29 cellular contexts compared by ENCODE assay signal in genomic region chrX:123267220-123267619, GRCh38.
A peak's percentile ranks its signal among the peaks of the same experiment; 100 is the strongest.
DNase-seq lines count a peak whose midpoint lies in the region; ATAC-seq and TF ChIP-seq lines count a peak whose summit lies in the region.
"Had no signal": no experiment of that assay in that cellular context is flagged by ENCODE, and none has a peak within 500 bp of the region (broad histone marks: within the 10 kb centered on the region; RNA-seq: fewer than 3 reads in every experiment).

No MANE protein-coding gene starts in this region.

- H3K4me1 Mint-ChIP-seq in CD8-positive, alpha-beta memory T cell: no peaks in the 10 kb centered on the region
- H3K4me1 Mint-ChIP-seq in T-helper 2 cell treated with Interferon-gamma antibody and Interleukin-4, amounts not matched to agents 5 μg/mL and 100 μg/mL, for 36 hours (ENCODE audit: low read depth): no peaks in the 10 kb centered on the region
- H3K4me1 Mint-ChIP-seq: naive B cell had no signal

- ATAC-seq in HG03460 (IDR thresholded peaks at IDR 0.05; ENCODE audit: unreplicated experiment): no peak
- ATAC-seq: activated CD8-positive, alpha-beta T cell treated with anti-CD3 and anti-CD28 coated beads, Interleukin-2, amount 10 ng/mL, durations not matched to agents 7 days and 5 days; effector memory CD8-positive, alpha-beta T cell; esophagus mucosa; HCT116; lower lobe of right lung; psoas muscle had no signal

- H3K4me3 ChIP-seq in astrocyte of the cerebellum (ENCODE audit: low read depth, low read length) (no peak overlapping the region), fibroblast of pulmonary artery (replicated peaks; ENCODE audit: low read depth, low read length) (no peak overlapping the region)
- H3K4me3 ChIP-seq in CD8-positive, alpha-beta memory T cell (ENCODE audit: low read length): no peak overlapping the region
- H3K4me3 ChIP-seq: hepatocyte, lower lobe of right lung, psoas muscle, sigmoid colon had no signal

- no peaks in the 10 kb centered on the region for H3K36me3 ChIP-seq in CD8-positive, alpha-beta memory T cell (ENCODE audit: insufficient read depth, low read length)
- H3K36me3 ChIP-seq: lower lobe of right lung, sigmoid colon had no signal

- H3K4me1 ChIP-seq in CD8-positive, alpha-beta memory T cell (ENCODE audit: insufficient read depth, low read length): no peaks in the 10 kb centered on the region
- H3K4me1 ChIP-seq: lower lobe of right lung, psoas muscle, sigmoid colon had no signal

- H3K4me3 Mint-ChIP-seq in CD8-positive, alpha-beta memory T cell: no peak overlapping the region
- no peak overlapping the region for H3K4me3 Mint-ChIP-seq in T-helper 2 cell treated with Interferon-gamma antibody and Interleukin-4, amounts not matched to agents 5 μg/mL and 100 μg/mL, for 36 hours
- H3K4me3 Mint-ChIP-seq: activated CD8-positive, alpha-beta T cell treated with anti-CD3 and anti-CD28 coated beads, Interleukin-2, amount 10 ng/mL, durations not matched to agents 7 days and 5 days; effector memory CD8-positive, alpha-beta T cell; naive B cell; type B pancreatic cell had no signal

- no peak overlapping the region for H3K27ac ChIP-seq in CD8-positive, alpha-beta memory T cell (ENCODE audit: low read depth, low read length)
- H3K27ac ChIP-seq: hepatocyte, lower lobe of right lung, psoas muscle, sigmoid colon, VCaP had no signal

- TF ChIP-seq CTCF in astrocyte of the cerebellum (IDR thresholded peaks at IDR 0.05; ENCODE audit: low read depth, low read length, missing control alignments) (no peak), fibroblast of pulmonary artery (IDR thresholded peaks at IDR 0.05; ENCODE audit: low read length, missing control alignments) (no peak)

- in situ Hi-C loops in astrocyte of the cerebellum (cut with HindIII; ENCODE audit: low sequenced_read_pairs): no loop called here

- H3K9me3 ChIP-seq in CD8-positive, alpha-beta memory T cell (ENCODE audit: low read length): no peaks in the 10 kb centered on the region
- H3K9me3 ChIP-seq: lower lobe of right lung, psoas muscle, sigmoid colon had no signal

- no peaks in the 10 kb centered on the region for H3K27me3 ChIP-seq in CD8-positive, alpha-beta memory T cell (ENCODE audit: insufficient read depth, low read length, poor library complexity, severe bottlenecking)
- H3K27me3 ChIP-seq: hepatocyte, sigmoid colon had no signal

- H3K36me3 Mint-ChIP-seq in CD8-positive, alpha-beta memory T cell: no peaks in the 10 kb centered on the region
- H3K36me3 Mint-ChIP-seq in T-helper 2 cell treated with Interferon-gamma antibody and Interleukin-4, amounts not matched to agents 5 μg/mL and 100 μg/mL, for 36 hours (ENCODE audit: low read depth): no peaks in the 10 kb centered on the region
- H3K36me3 Mint-ChIP-seq: naive B cell had no signal

- CTCF ChIA-PET in CD8-positive, alpha-beta memory T cell (lab: Charles Lee): no interaction called here

- peaks cover 0 to 2% (median 0%) of the 10 kb centered on the region in 5 donors for H3K9me3 Mint-ChIP-seq in CD8-positive, alpha-beta memory T cell
- no peaks in the 10 kb centered on the region for H3K9me3 Mint-ChIP-seq in T-helper 2 cell treated with Interferon-gamma antibody and Interleukin-4, amounts not matched to agents 5 μg/mL and 100 μg/mL, for 36 hours
- H3K9me3 Mint-ChIP-seq: activated T-helper 2 cell treated with anti-CD3 and anti-CD28 coated beads, Interferon-gamma antibody, Interleukin-2, Interleukin-4, amounts not matched to agents 10 μg/mL and 5 μg/mL and 100 μg/mL, durations not matched to agents 14 hours and 24 hours and 36 hours had no signal

- DNase-seq in GM04503 (ENCODE audit: low read depth) (peak; percentile 14), astrocyte of the cerebellum (ENCODE audit: low read depth) (peak; percentile 36), fibroblast of pulmonary artery (ENCODE audit: low read depth) (peak; percentile 21), superior temporal gyrus (ENCODE audit: extremely low spot score) (peak; percentile 42)
- no peak for DNase-seq in CD8-positive, alpha-beta memory T cell
- no peak for DNase-seq in T-helper 2 cell treated with Interferon-gamma antibody and Interleukin-4, amounts not matched to agents 5 μg/mL and 100 μg/mL, for 36 hours (ENCODE audit: low spot score)
- DNase-seq: activated CD4-positive, alpha-beta T cell treated with anti-CD3 and anti-CD28 coated beads for 4 hours; activated CD8-positive, alpha-beta T cell treated with anti-CD3 and anti-CD28 coated beads, Interleukin-2, amount 10 ng/mL, durations not matched to agents 7 days and 5 days; activated naive CD4-positive, alpha-beta T cell treated with anti-CD3 and anti-CD28 coated beads, Interleukin-2, amount 50 U/mL, for 16 hours; cortex of kidney; effector memory CD8-positive, alpha-beta T cell; IMR-90; lower lobe of right lung; midbrain; naive B cell; NCI-H1436 treated with DMSO at 0.1 percent for 48 hours; NCI-H446 treated with DMSO at 0.1 percent for 48 hours; NCI-H82; psoas muscle; sigmoid colon; stimulated activated CD4-positive, alpha-beta T cell treated with anti-CD3 and anti-CD28 coated beads, Interleukin-4, amount 100 ng/mL, for 1 hour; T-helper 9 cell had no signal

- peaks cover 0 to 2% of the 10 kb centered on the region in 2 donors for H3K27me3 Mint-ChIP-seq in CD8-positive, alpha-beta memory T cell
- H3K27me3 Mint-ChIP-seq in T-helper 2 cell treated with Interferon-gamma antibody and Interleukin-4, amounts not matched to agents 5 μg/mL and 100 μg/mL, for 36 hours (ENCODE audit: low read depth): no peaks in the 10 kb centered on the region
- H3K27me3 Mint-ChIP-seq: effector memory CD8-positive, alpha-beta T cell; naive B cell; type B pancreatic cell had no signal

- POLR2A ChIA-PET in CD8-positive, alpha-beta memory T cell (lab: Charles Lee): no interaction called here

- no peak overlapping the region for H3K27ac Mint-ChIP-seq in CD8-positive, alpha-beta memory T cell
- no peak overlapping the region for H3K27ac Mint-ChIP-seq in T-helper 2 cell treated with Interferon-gamma antibody and Interleukin-4, amounts not matched to agents 5 μg/mL and 100 μg/mL, for 36 hours
- H3K27ac Mint-ChIP-seq: activated CD8-positive, alpha-beta T cell treated with anti-CD3 and anti-CD28 coated beads, Interleukin-2, amount 10 ng/mL, durations not matched to agents 7 days and 5 days; activated T-helper 2 cell treated with anti-CD3 and anti-CD28 coated beads, Interferon-gamma antibody, Interleukin-2, Interleukin-4, amounts not matched to agents 10 μg/mL and 5 μg/mL and 100 μg/mL, durations not matched to agents 14 hours and 24 hours and 36 hours; effector memory CD8-positive, alpha-beta T cell; naive B cell; type B pancreatic cell had no signal

Comparison
In these comparisons a context has a peak if more than half of its experiments do, and no peak if none do; other contexts are left out.
1. DNase-seq: peak in GM04503 (single experiment), astrocyte of the cerebellum (single experiment), fibroblast of pulmonary artery (single experiment) and superior temporal gyrus (single experiment); none in CD8-positive, alpha-beta memory T cell (0 of 5) and T-helper 2 cell treated with Interferon-gamma antibody and Interleukin-4, amounts not matched to agents 5 μg/mL and 100 μg/mL, for 36 hours (single experiment).